In the genomic region with DNA sequence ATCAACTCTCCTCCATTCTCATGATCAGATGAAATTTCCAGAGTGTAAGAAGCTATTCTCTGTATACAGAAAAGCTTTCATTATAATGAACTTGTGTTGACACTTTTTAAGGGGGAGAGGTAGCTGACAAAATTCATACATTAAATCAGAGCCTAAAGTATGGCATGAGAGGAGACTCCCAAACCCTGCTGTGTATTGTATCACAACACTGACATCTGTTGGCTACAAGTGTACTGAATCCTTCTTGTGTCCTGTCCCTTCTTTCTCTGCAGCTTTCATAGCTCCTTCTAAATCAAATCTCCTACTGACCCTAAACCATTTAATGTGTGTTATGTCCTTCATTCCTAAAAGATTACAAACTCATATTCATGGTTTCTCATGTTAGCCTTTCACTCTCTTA, we compare ENCODE assay signal across 9 cellular contexts.
DNase-seq lines count a peak whose midpoint lies in the region; ATAC-seq, FAIRE-seq and TF ChIP-seq lines count a peak whose summit lies in the region.
"Had no signal": no experiment of that assay in that cellular context is flagged by ENCODE, and none has a peak within 500 bp of the region (broad histone marks: within the 10 kb centered on the region; RNA-seq: fewer than 3 reads in every experiment).

No MANE protein-coding gene starts in this region.

- peak; percentile 31 to 54 for DNase-seq in A549 (ENCODE audit: low read depth in 1 of 2, low spot score in 1 of 2)
- peak; percentile 30 for DNase-seq in NCI-H1436 (lab: John Stamatoyannopoulos, UW)
- DNase-seq in activated CD8-positive, alpha-beta T cell treated with anti-CD3 and anti-CD28 coated beads, Interleukin-2, amount 10 ng/mL, durations not matched to agents 7 days and 5 days = no peak
- DNase-seq in GM19240 (ENCODE audit: insufficient read length, low spot score) = no peak

- H3K4me3 Mint-ChIP-seq in activated CD8-positive, alpha-beta T cell treated with anti-CD3 and anti-CD28 coated beads, Interleukin-2, amount 10 ng/mL, durations not matched to agents 7 days and 5 days = no peak overlapping the region
- H3K4me3 Mint-ChIP-seq: activated naive CD8-positive, alpha-beta T cell had no signal

- no peaks in the 10 kb centered on the region for H3K4me1 ChIP-seq in A549

- TF ChIP-seq POLR2A in A549 (IDR thresholded peaks at IDR 0.05; ENCODE audit: low read length) = no peak

- H3K4me2 ChIP-seq in A549 = no peak overlapping the region

- H3K9me3 ChIP-seq in A549 = no peaks in the 10 kb centered on the region

- peak; percentile 66 to 72; a peak in 4 of 5 replicates for TF ChIP-seq RAD21 in A549 (conservative IDR thresholded peaks at IDR 0.05 in 1 of 2, IDR thresholded peaks at IDR 0.05 in 1 of 2)

- H3K27ac ChIP-seq in A549 = no peak overlapping the region

- TF ChIP-seq EP300 in A549 (IDR thresholded peaks at IDR 0.05) = no peak

- CTCF ChIA-PET in A549 (lab: Yijun Ruan, JAX) = interaction anchor here (0.5 to 1.7 kb wide), 22 partner anchors 10 to 1737 kb away, joined by 3 to 11 read pairs (median 4); a partner anchor contains a TSS
- CTCF ChIA-PET in activated CD8-positive, alpha-beta T cell treated with anti-CD3 and anti-CD28 coated beads, Interleukin-2, amount 10 ng/mL, durations not matched to agents 7 days and 5 days (lab: Charles Lee) = interaction anchor here (1.1 to 2.3 kb wide), 5 partner anchors 9 to 297 kb away, joined by 3 to 12 read pairs (median 4); no protein-coding TSS in a partner anchor

- H3K27ac Mint-ChIP-seq in activated CD8-positive, alpha-beta T cell treated with anti-CD3 and anti-CD28 coated beads, Interleukin-2, amount 10 ng/mL, durations not matched to agents 7 days and 5 days = no peak overlapping the region
- H3K27ac Mint-ChIP-seq: activated naive CD8-positive, alpha-beta T cell had no signal

- no peak overlapping the region for H3K4me3 ChIP-seq in A549

- peak; percentile 90 to 95 for ATAC-seq in A549
- ATAC-seq in activated CD8-positive, alpha-beta T cell treated with anti-CD3 and anti-CD28 coated beads, Interleukin-2, amount 10 ng/mL, durations not matched to agents 7 days and 5 days = peak; percentile 53
- no peak for ATAC-seq in GM19324 (IDR thresholded peaks at IDR 0.05; ENCODE audit: low FRiP score, unreplicated experiment)
- no peak for ATAC-seq in HG02763 (IDR thresholded peaks at IDR 0.05; ENCODE audit: unreplicated experiment)

- no peaks in the 10 kb centered on the region for H3K9me3 Mint-ChIP-seq in activated CD8-positive, alpha-beta T cell treated with anti-CD3 and anti-CD28 coated beads, Interleukin-2, amount 10 ng/mL, durations not matched to agents 7 days and 5 days (ENCODE audit: insufficient read depth)

- H3K36me3 Mint-ChIP-seq in activated CD8-positive, alpha-beta T cell treated with anti-CD3 and anti-CD28 coated beads, Interleukin-2, amount 10 ng/mL, durations not matched to agents 7 days and 5 days (ENCODE audit: low read depth) = no peaks in the 10 kb centered on the region
- H3K36me3 Mint-ChIP-seq: activated naive CD8-positive, alpha-beta T cell had no signal

- POLR2A ChIA-PET in A549 (lab: Yijun Ruan, JAX) = no interaction called here
- POLR2A ChIA-PET in activated CD8-positive, alpha-beta T cell treated with anti-CD3 and anti-CD28 coated beads, Interleukin-2, amount 10 ng/mL, durations not matched to agents 7 days and 5 days (lab: Charles Lee) = no interaction called here

- H3K4me1 Mint-ChIP-seq in activated CD8-positive, alpha-beta T cell treated with anti-CD3 and anti-CD28 coated beads, Interleukin-2, amount 10 ng/mL, durations not matched to agents 7 days and 5 days (ENCODE audit: low read depth) = no peaks in the 10 kb centered on the region

- peaks cover 19% of the 10 kb centered on the region for H3K27me3 Mint-ChIP-seq in activated CD8-positive, alpha-beta T cell treated with anti-CD3 and anti-CD28 coated beads, Interleukin-2, amount 10 ng/mL, durations not matched to agents 7 days and 5 days (ENCODE audit: low read depth)

- peak; percentile 45 for TF ChIP-seq CTCF in A549 (IDR thresholded peaks at IDR 0.05)
- TF ChIP-seq CTCF in GM12872 (IDR thresholded peaks at IDR 0.05; ENCODE audit: insufficient read depth, low read depth, low read length) = peak; percentile 39; the same call in 1 of the 3 replicates

- FAIRE-seq in A549 (lab: Jason Lieb, UNC) = peak; percentile 32
- FAIRE-seq in islet of Langerhans (lab: Jason Lieb, UNC) = peak; percentile 81

TF ChIP-seq in A549, 52 proteins besides CTCF, POLR2A, EP300 and RAD21:
- peak; percentile 40; the same call in 1 of the 3 replicates for TF ChIP-seq SMC3 (IDR thresholded peaks at IDR 0.05)
- TF ChIP-seq MAFK (IDR thresholded peaks at IDR 0.05; ENCODE audit: partially characterized antibody) = no peak
- TF ChIP-seq CBX8 (IDR thresholded peaks at IDR 0.05) = no peak
- TF ChIP-seq, protein P1, sequence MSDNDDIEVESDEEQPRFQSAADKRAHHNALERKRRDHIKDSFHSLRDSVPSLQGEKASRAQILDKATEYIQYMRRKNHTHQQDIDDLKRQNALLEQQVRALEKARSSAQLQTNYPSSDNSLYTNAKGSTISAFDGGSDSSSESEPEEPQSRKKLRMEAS (IDR thresholded peaks at IDR 0.05) = no peak

Comparison
In these comparisons a context has a peak if more than half of its experiments do, and no peak if none do; other contexts are left out.
1. ATAC-seq: peak in A549 (2 of 2) and activated CD8-positive, alpha-beta T cell treated with anti-CD3 and anti-CD28 coated beads, Interleukin-2, amount 10 ng/mL, durations not matched to agents 7 days and 5 days (single experiment); none in GM19324 (single experiment) and HG02763 (single experiment).
2. DNase-seq: peak in A549 (2 of 2) and NCI-H1436 (single experiment); none in activated CD8-positive, alpha-beta T cell treated with anti-CD3 and anti-CD28 coated beads, Interleukin-2, amount 10 ng/mL, durations not matched to agents 7 days and 5 days (single experiment) and GM19240 (single experiment).